In the genomic region with DNA sequence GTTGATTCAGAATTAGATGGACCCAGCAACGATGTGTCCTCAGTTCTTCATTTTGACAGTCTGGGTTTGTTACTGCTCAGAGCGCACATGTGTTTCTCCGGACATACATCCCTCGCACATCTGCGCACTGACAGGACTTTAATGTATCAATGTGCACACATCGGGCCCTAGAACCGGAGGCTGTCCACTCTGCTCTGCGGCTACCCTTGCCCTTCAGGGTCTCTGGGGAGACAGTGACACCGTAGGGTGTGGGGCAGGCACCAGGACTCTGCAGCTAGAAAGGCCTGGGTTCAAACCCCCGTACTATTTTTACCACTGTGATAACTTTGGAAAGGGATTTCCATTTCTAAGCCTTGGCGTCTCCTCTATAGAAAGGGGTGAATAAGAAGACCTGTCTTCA, we compare ENCODE assay signal across 23 cellular contexts.
"Had no signal": no experiment of that assay in that cellular context is flagged by ENCODE, and none has a peak within 500 bp of the region (broad histone marks: within the 10 kb centered on the region; RNA-seq: fewer than 3 reads in every experiment).

No MANE protein-coding gene starts in this region.

- H3K4me3 ChIP-seq: body of pancreas, neural progenitor cell, pancreas, skin epidermis, transverse colon had no signal

- H3K9me3 ChIP-seq: body of pancreas, pancreas, transverse colon had no signal

- H3K27me3 Mint-ChIP-seq: activated naive CD8-positive, alpha-beta T cell treated with anti-CD3 and anti-CD28 coated beads for 36 hours; naive B cell had no signal

- H3K9ac ChIP-seq: neural progenitor cell had no signal

- DNase-seq: activated CD4-positive, alpha-beta T cell treated with anti-CD3 and anti-CD28 coated beads for 1 hour; activated CD4-positive, alpha-beta T cell treated with anti-CD3 and anti-CD28 coated beads, Interleukin-2, amount 50 U/mL, for 4 hours; activated naive CD8-positive, alpha-beta T cell treated with anti-CD3 and anti-CD28 coated beads for 36 hours; amygdala; central memory CD4-positive, alpha-beta T cell; cortex of kidney; effector CD4-positive, alpha-beta T cell; foreskin fibroblast; immature natural killer cell; mammary epithelial cell; naive B cell; stimulated activated CD4-positive, alpha-beta T cell treated with anti-CD3 and anti-CD28 coated beads, Interleukin-4, amount 100 ng/mL, for 4 hours; stimulated activated CD8-positive, alpha-beta memory T cell treated with anti-CD3 and anti-CD28 coated beads, Interleukin-4, amount 100 ng/mL, for 48 hours; stimulated activated naive CD4-positive, alpha-beta T cell treated with Interleukin-2 at 50 U/mL for 16 hours; substantia nigra; T-cell; T1000; transverse colon had no signal

- H3K27ac Mint-ChIP-seq: activated naive CD8-positive, alpha-beta T cell treated with anti-CD3 and anti-CD28 coated beads for 36 hours; immature natural killer cell; neural progenitor cell; T-cell had no signal

- H3K4me3 Mint-ChIP-seq: activated naive CD8-positive, alpha-beta T cell treated with anti-CD3 and anti-CD28 coated beads for 36 hours; immature natural killer cell; naive B cell; neural progenitor cell; T-cell had no signal

- H3K27ac ChIP-seq: body of pancreas, neural progenitor cell, pancreas, skin epidermis, transverse colon had no signal

- H3K27me3 ChIP-seq: body of pancreas, neural progenitor cell, pancreas, transverse colon had no signal

- H2AFZ ChIP-seq: neural progenitor cell had no signal

- H3K4me2 ChIP-seq: neural progenitor cell had no signal

- H3K4me1 Mint-ChIP-seq: activated naive CD8-positive, alpha-beta T cell treated with anti-CD3 and anti-CD28 coated beads for 36 hours had no signal

- H3K4me1 ChIP-seq: body of pancreas, pancreas had no signal

- H3K36me3 ChIP-seq: neural progenitor cell, pancreas, transverse colon had no signal

- FAIRE-seq: endothelial cell of umbilical vein, pancreas had no signal

- H3K9me3 Mint-ChIP-seq: activated naive CD8-positive, alpha-beta T cell treated with anti-CD3 and anti-CD28 coated beads for 36 hours; immature natural killer cell; T-cell had no signal

- ATAC-seq: body of pancreas, pancreas, T-cell had no signal
